In genomic region chr1:52142220-52143153, GRCh38 we compare ENCODE assay signal across 8 cellular contexts. TPM values are rescaled to one million over a fixed set of nuclear protein-coding genes. Genes with fewer than 3 reads are reported as not detected.
DNase-seq lines count a peak whose midpoint lies in the region; FAIRE-seq and TF ChIP-seq lines count a peak whose summit lies in the region.

No MANE protein-coding gene starts in this region.

- H3K27me3 Mint-ChIP-seq in T-helper 2 cell treated with Interferon-gamma antibody and Interleukin-4, amounts not matched to agents 5 μg/mL and 100 μg/mL, for 36 hours (ENCODE audit: low read depth) = peaks cover 43% of the 10 kb centered on the region

- no peaks in the 10 kb centered on the region for H3K36me3 ChIP-seq in kidney (ENCODE audit: control insufficient read depth in 1 of 2, insufficient read depth in 2 of 2, low read length in 2 of 2)

- DNase-seq in GM10266 (ENCODE audit: extremely low spot score) (peak; percentile 61), H54 (ENCODE audit: insufficient read length, low spot score) (peak; percentile 31), LNCaP clone FGC (ENCODE audit: low read depth) (no peak), caudate nucleus (lab: John Stamatoyannopoulos, UW) (peak in 43 of 61 donors; percentile 2 to 68 (median 35)), kidney (peak; percentile 81), H4 (ENCODE audit: low spot score) (no peak)
- no peak for DNase-seq in T-helper 2 cell treated with Interferon-gamma antibody and Interleukin-4, amounts not matched to agents 5 μg/mL and 100 μg/mL, for 36 hours (ENCODE audit: low spot score)
- peak in 2 of 3 donors; percentile 16 to 20 for DNase-seq in stimulated activated CD4-positive, alpha-beta T cell treated with anti-CD3 and anti-CD28 coated beads, Interleukin-12 subunit alpha, Interleukin-12 subunit beta, amount 100 ng/mL, for 48 hours (ENCODE audit: low read depth in 2 of 3, low spot score in 1 of 3)

- no peak overlapping the region for H3K27ac Mint-ChIP-seq in T-helper 2 cell treated with Interferon-gamma antibody and Interleukin-4, amounts not matched to agents 5 μg/mL and 100 μg/mL, for 36 hours

- peaks cover 0 to 7% of the 10 kb centered on the region in 2 donors for H3K4me1 ChIP-seq in kidney (ENCODE audit: control insufficient read depth in 1 of 2, insufficient read depth in 1 of 2, low read depth in 1 of 2, low read length in 2 of 2)

- no peak; the same call in 1 of the 2 replicates for TF ChIP-seq POLR2A in H54 (IDR thresholded peaks at IDR 0.05; ENCODE audit: low read depth, low read length)

- H3K9ac ChIP-seq in kidney (ENCODE audit: low read length in 2 of 2) = peak overlapping the region; percentile 59 to 89

- H3K4me1 Mint-ChIP-seq in T-helper 2 cell treated with Interferon-gamma antibody and Interleukin-4, amounts not matched to agents 5 μg/mL and 100 μg/mL, for 36 hours (ENCODE audit: low read depth) = peaks cover 27% of the 10 kb centered on the region

- no peaks in the 10 kb centered on the region for H3K36me3 Mint-ChIP-seq in T-helper 2 cell treated with Interferon-gamma antibody and Interleukin-4, amounts not matched to agents 5 μg/mL and 100 μg/mL, for 36 hours (ENCODE audit: low read depth)

- H3K9me3 Mint-ChIP-seq in T-helper 2 cell treated with Interferon-gamma antibody and Interleukin-4, amounts not matched to agents 5 μg/mL and 100 μg/mL, for 36 hours = no peaks in the 10 kb centered on the region

- FAIRE-seq in H54 (lab: Jason Lieb, UNC) (peak; percentile 30), kidney (lab: Jason Lieb, UNC) (no peak)

- H3K4me3 Mint-ChIP-seq in T-helper 2 cell treated with Interferon-gamma antibody and Interleukin-4, amounts not matched to agents 5 μg/mL and 100 μg/mL, for 36 hours = peak overlapping the region; percentile 77

- H3K27ac ChIP-seq in caudate nucleus (ENCODE audit: low read depth, low read length) (peak overlapping the region; percentile 90), kidney (ENCODE audit: low read depth in 2 of 2, low read length in 2 of 2) (peak overlapping the region; percentile 84 to 95)

- H3K4me3 ChIP-seq in LNCaP clone FGC (ENCODE audit: low read depth, low read length) (peak overlapping the region; percentile 79), kidney (ENCODE audit: low read length in 2 of 2) (peak overlapping the region; percentile 63 to 92)

- no peaks in the 10 kb centered on the region for H3K9me3 ChIP-seq in kidney (ENCODE audit: control insufficient read depth in 1 of 2, low read length in 2 of 2)

- intact Hi-C loops in kidney (cut with DNase I) = no loop called here

- TF ChIP-seq CTCF in GM10266 (IDR thresholded peaks at IDR 0.05; ENCODE audit: control insufficient read depth, insufficient read depth, low read depth, missing control alignments) (no peak), LNCaP clone FGC (IDR thresholded peaks at IDR 0.05; ENCODE audit: control insufficient read depth, extremely low read depth, insufficient read depth) (no peak), kidney (IDR thresholded peaks at IDR 0.05; ENCODE audit: borderline replicate concordance, extremely low read depth, insufficient read depth) (no peak)

RNA-seq across cellular contexts. Expression of gene ZFYVE9, which starts 0.6 kb away (rescaled TPM):
- 18.9 TPM for total RNA-seq in kidney
- 10.5 TPM for polyA plus RNA-seq in kidney (ENCODE audit: insufficient read depth, low read depth, low replicate concordance)
- 13.9 and 15.0 TPM in 2 replicates for total RNA-seq in H4 (2014; rRNA removed; shearing (Covaris generic))

Comparison
In these comparisons a context has a peak if more than half of its experiments do, and no peak if none do; other contexts are left out.
1. DNase-seq: peak in GM10266 (single experiment), H54 (single experiment), caudate nucleus (43 of 61), kidney (single experiment) and stimulated activated CD4-positive, alpha-beta T cell treated with anti-CD3 and anti-CD28 coated beads, Interleukin-12 subunit alpha, Interleukin-12 subunit beta, amount 100 ng/mL, for 48 hours (2 of 3); none in LNCaP clone FGC (single experiment), T-helper 2 cell treated with Interferon-gamma antibody and Interleukin-4, amounts not matched to agents 5 μg/mL and 100 μg/mL, for 36 hours (single experiment) and H4 (single experiment).